ENCODE assay signal across 8 cellular contexts in genomic region chr16:68528686-68529379, GRCh38. TPM values are rescaled to one million over a fixed set of nuclear protein-coding genes. Genes with fewer than 3 reads are reported as not detected.
DNase-seq lines count a peak whose midpoint lies in the region; ATAC-seq and TF ChIP-seq lines count a peak whose summit lies in the region.

No MANE protein-coding gene starts in this region.

- TF ChIP-seq CTCF in LNCAP (IDR thresholded peaks at IDR 0.05), result peak; percentile 95
- TF ChIP-seq CTCF in Panc1 (IDR thresholded peaks at IDR 0.05), result peak; percentile 90
- TF ChIP-seq CTCF in fibroblast of lung (conservative IDR thresholded peaks at IDR 0.05 in 1 of 2, IDR thresholded peaks at IDR 0.05 in 1 of 2; ENCODE audit: low read depth in 1 of 2, low read length in 2 of 2), result peak; percentile 57 to 95
- TF ChIP-seq CTCF in neural cell (IDR thresholded peaks at IDR 0.05; ENCODE audit: poor library complexity, severe bottlenecking), result peak; percentile 85

- H3K9me2 ChIP-seq in neural cell (ENCODE audit: insufficient read depth, low read length), result no peaks in the 10 kb centered on the region

- no peak for TF ChIP-seq EP300 in neural cell (conservative IDR thresholded peaks at IDR 0.05; ENCODE audit: poor library complexity, severe bottlenecking)

- CTCF ChIA-PET in Panc1 (lab: Charles Lee), result interaction anchor here (0.5 to 2.3 kb wide), 4 partner anchors 8 to 1668 kb away, joined by 3 to 10 read pairs (median 4); no protein-coding TSS in a partner anchor

- in situ Hi-C loops in Panc1 (cut with HindIII; ENCODE audit: low pct_unique_long_range_greater_than_20kb, low sequenced_read_pairs), result no loop called here

- peaks cover 11% of the 10 kb centered on the region for H3K36me3 Mint-ChIP-seq in stimulated activated naive CD8-positive, alpha-beta T cell treated with anti-CD3 and anti-CD28 coated beads, Interleukin-15, Interleukin-2, amounts not matched to agents 100 ng/mL and 50 ng/mL, for 24 hours (ENCODE audit: low read depth)

- H3K9me3 Mint-ChIP-seq in stimulated activated naive CD8-positive, alpha-beta T cell treated with anti-CD3 and anti-CD28 coated beads, Interleukin-15, Interleukin-2, amounts not matched to agents 100 ng/mL and 50 ng/mL, for 24 hours, result peaks cover 5% of the 10 kb centered on the region

- H3K36me3 ChIP-seq in Panc1 (ENCODE audit: control insufficient read depth, insufficient read depth, low read length) (no peaks in the 10 kb centered on the region), fibroblast of lung (ENCODE audit: control insufficient read depth, insufficient read depth, low read length) (no peaks in the 10 kb centered on the region), neural cell (ENCODE audit: insufficient read depth, low read length) (no peaks in the 10 kb centered on the region)

- H3K27ac Mint-ChIP-seq in stimulated activated naive CD8-positive, alpha-beta T cell treated with anti-CD3 and anti-CD28 coated beads, Interleukin-15, Interleukin-2, amounts not matched to agents 100 ng/mL and 50 ng/mL, for 24 hours, result no peak overlapping the region

- H3K4me1 ChIP-seq in Panc1 (ENCODE audit: control insufficient read depth, insufficient read depth, low read length) (no peaks in the 10 kb centered on the region; the same call in 1 of the 2 replicates), fibroblast of lung (ENCODE audit: control insufficient read depth, extremely low read depth, insufficient read depth, low read length) (peaks cover 4% of the 10 kb centered on the region)

- H3K4me1 Mint-ChIP-seq in stimulated activated naive CD8-positive, alpha-beta T cell treated with anti-CD3 and anti-CD28 coated beads, Interleukin-15, Interleukin-2, amounts not matched to agents 100 ng/mL and 50 ng/mL, for 24 hours (ENCODE audit: low read depth), result peaks cover 23% of the 10 kb centered on the region

- DNase-seq in COLO829 (ENCODE audit: low spot score) (peak; percentile 65), Panc1 (ENCODE audit: low read depth, low spot score) (peak; percentile 64), fibroblast of lung (ENCODE audit: low read depth in 2 of 2) (peak; percentile 59 to 71)
- DNase-seq in activated T-cell treated with anti-CD3 and anti-CD28 coated beads, Interleukin-2, amount 50 U/mL, for 48 hours, result peak; percentile 93

- no peaks in the 10 kb centered on the region for H3K9me3 ChIP-seq in Panc1 (ENCODE audit: control insufficient read depth, insufficient read depth, low read depth, low read length)
- H3K9me3 ChIP-seq in fibroblast of lung (ENCODE audit: control insufficient read depth, insufficient read depth, low read depth, low read length), result no peaks in the 10 kb centered on the region
- H3K9me3 ChIP-seq in neural cell (ENCODE audit: low read length), result no peaks in the 10 kb centered on the region

- H3F3A ChIP-seq in neural cell (ENCODE audit: insufficient read depth, low read length, poor library complexity, severe bottlenecking), result no peaks in the 10 kb centered on the region

- peak overlapping the region; percentile 50 for H3K4me3 Mint-ChIP-seq in stimulated activated naive CD8-positive, alpha-beta T cell treated with anti-CD3 and anti-CD28 coated beads, Interleukin-15, Interleukin-2, amounts not matched to agents 100 ng/mL and 50 ng/mL, for 24 hours

- no peak overlapping the region for H3K27ac ChIP-seq in Panc1 (ENCODE audit: low read length)
- H3K27ac ChIP-seq in fibroblast of lung (ENCODE audit: insufficient read depth, low read length), result no peak overlapping the region
- no peak overlapping the region for H3K27ac ChIP-seq in neural cell (ENCODE audit: low read length)

- H4K20me1 ChIP-seq in fibroblast of lung (ENCODE audit: control insufficient read depth, extremely low read depth, insufficient read depth, low read length), result no peaks in the 10 kb centered on the region
- no peaks in the 10 kb centered on the region for H4K20me1 ChIP-seq in neural cell (ENCODE audit: insufficient read depth)

- intact Hi-C loops in Panc1 (cut with micrococcal nuclease; ENCODE audit: unreplicated experiment), result loop anchor here (10.0 kb wide), 1 partner anchor 176 kb away; no protein-coding TSS in a partner anchor

- H3K27me3 Mint-ChIP-seq in stimulated activated naive CD8-positive, alpha-beta T cell treated with anti-CD3 and anti-CD28 coated beads, Interleukin-15, Interleukin-2, amounts not matched to agents 100 ng/mL and 50 ng/mL, for 24 hours, result no peaks in the 10 kb centered on the region

- ATAC-seq in GM21717 (IDR thresholded peaks at IDR 0.05; ENCODE audit: unreplicated experiment) (peak; percentile 69), Panc1 (peak; percentile 88)

- H3K27me3 ChIP-seq in Panc1 (ENCODE audit: control insufficient read depth, insufficient read depth, low read length) (no peaks in the 10 kb centered on the region), fibroblast of lung (ENCODE audit: control insufficient read depth, insufficient read depth, low read length) (no peaks in the 10 kb centered on the region), neural cell (ENCODE audit: insufficient read depth, low read depth, low read length) (no peaks in the 10 kb centered on the region)

- peak overlapping the region; percentile 15 for H2AFZ ChIP-seq in fibroblast of lung (ENCODE audit: low read length)
- no peak overlapping the region for H2AFZ ChIP-seq in neural cell (ENCODE audit: low read depth, low read length)

- peak overlapping the region; percentile 46 for H3K4me2 ChIP-seq in fibroblast of lung (ENCODE audit: extremely low read depth, insufficient read depth, low read length)
- no peak overlapping the region for H3K4me2 ChIP-seq in neural cell (ENCODE audit: low read length)

- H3K9ac ChIP-seq in fibroblast of lung (ENCODE audit: insufficient read depth, low read length), result no peak overlapping the region
- no peak overlapping the region for H3K9ac ChIP-seq in neural cell (ENCODE audit: low read length)

- H3K4me3 ChIP-seq in Panc1 (ENCODE audit: low read depth in 2 of 2, low read length in 2 of 2), result peak overlapping the region; percentile 73 to 74
- H3K4me3 ChIP-seq in fibroblast of lung (replicated peaks in 1 of 4; ENCODE audit: control extremely low read depth in 1 of 4, insufficient read depth in 1 of 4, low read depth in 3 of 4, low read length in 4 of 4), result peak overlapping the region in 2 of 4 experiments; percentile 38 to 40
- H3K4me3 ChIP-seq in neural cell (ENCODE audit: low read length), result no peak overlapping the region

- H3K79me2 ChIP-seq in fibroblast of lung (ENCODE audit: control insufficient read depth, insufficient read depth, low read length) (no peaks in the 10 kb centered on the region), neural cell (replicated peaks; ENCODE audit: insufficient read depth, low read length) (no peaks in the 10 kb centered on the region)

- TF ChIP-seq RAD21 in neural cell (conservative IDR thresholded peaks at IDR 0.05), result peak; percentile 84

- POLR2A ChIA-PET in Panc1 (lab: Charles Lee), result no interaction called here

- no TSS peak for BruUV-seq in Panc1 (replicated peaks; lab: Mats Ljungman, UMichigan)

TF ChIP-seq in neural cell, 6 proteins besides CTCF, POLR2A, EP300 and RAD21:
- TF ChIP-seq EZH2 (IDR thresholded peaks at IDR 0.05; ENCODE audit: borderline replicate concordance, insufficient read depth, low read length, poor library complexity, severe bottlenecking) (no peak), SMC3 (conservative IDR thresholded peaks at IDR 0.05; ENCODE audit: poor library complexity) (peak; percentile 78), MXI1 (conservative IDR thresholded peaks at IDR 0.05; ENCODE audit: poor library complexity, severe bottlenecking) (no peak), REST (IDR thresholded peaks at IDR 0.05; ENCODE audit: borderline replicate concordance) (no peak), TAF1 (IDR thresholded peaks at IDR 0.05; ENCODE audit: low read depth) (no peak)

RNA-seq across cellular contexts. Expression of gene ZFP90, which starts 10.3 kb away (rescaled TPM):
- total RNA-seq in Panc1 (2021; ENCODE audit: unreplicated experiment) (16.8 TPM), fibroblast of lung (38.5 and 42.8 TPM in 2 replicates)
- 15.8 TPM for polyA plus RNA-seq in Panc1 (2012; ENCODE audit: insufficient read length)
- polyA plus RNA-seq in fibroblast of lung (12.8 and 18.7 TPM in 2 replicates), neural cell (73.6 TPM in 2 replicates)
- 10.6 and 13.2 TPM in 2 replicates for polyA plus RNA-seq in fibroblast of lung (2012)
- polyA minus RNA-seq in fibroblast of lung (ENCODE audit: low replicate concordance) (4.7 and 8.6 TPM in 2 replicates), neural cell (132 and 148 TPM in 2 replicates)
